ENCODE assay signal across 19 cellular contexts in genomic region chr7:98365863-98366561, GRCh38. TPM values are rescaled to one million over a fixed set of nuclear protein-coding genes. Genes with fewer than 3 reads are reported as not detected.
DNase-seq lines count a peak whose midpoint lies in the region; FAIRE-seq and TF ChIP-seq lines count a peak whose summit lies in the region.
"Had no signal": no experiment of that assay in that cellular context is flagged by ENCODE, and none has a peak within 500 bp of the region (broad histone marks: within the 10 kb centered on the region; RNA-seq: fewer than 3 reads in every experiment).

No MANE protein-coding gene starts in this region.

- in situ Hi-C loops in HAP-1 (cut with MboI; ENCODE audit: low sequenced_read_pairs): no loop called here

- H3K27me3 ChIP-seq in endothelial cell of umbilical vein (ENCODE audit: control insufficient read depth in 2 of 2, insufficient read depth in 2 of 2, low read length in 2 of 2) (no peaks in the 10 kb centered on the region), stomach (no peaks in the 10 kb centered on the region), HAP-1 (ENCODE audit: low read depth) (no peaks in the 10 kb centered on the region)
- H3K27me3 ChIP-seq: foreskin keratinocyte had no signal

- TF ChIP-seq POLR2A in endothelial cell of umbilical vein (IDR thresholded peaks at IDR 0.05; ENCODE audit: low read depth, low read length): no peak
- no peak for TF ChIP-seq POLR2A in stomach (IDR thresholded peaks at IDR 0.05)

- dilution Hi-C loops in endothelial cell of umbilical vein (cut with MboI; ENCODE audit: extremely low pct_ligation_motif_present, low sequenced_read_pairs): no loop called here

- no peaks in the 10 kb centered on the region for H3K79me2 ChIP-seq in endothelial cell of umbilical vein (ENCODE audit: control insufficient read depth, insufficient read depth, low read length)

- peak; percentile 77 for FAIRE-seq in endothelial cell of umbilical vein (lab: Jason Lieb, UNC)

- no peak overlapping the region for H3K4me2 ChIP-seq in endothelial cell of umbilical vein (ENCODE audit: insufficient read depth, low read length)

- H3K4me1 ChIP-seq in endothelial cell of umbilical vein (ENCODE audit: control insufficient read depth, extremely low read depth, insufficient read depth, low read length) (peaks cover 15% of the 10 kb centered on the region), stomach (peaks cover 29 to 43% (median 35%) of the 10 kb centered on the region in 4 donors), HAP-1 (no peaks in the 10 kb centered on the region)

- no peak overlapping the region for H3K9ac ChIP-seq in endothelial cell of umbilical vein (replicated peaks; ENCODE audit: extremely low read depth, insufficient read depth, low read length)

- TF ChIP-seq EP300 in stomach (IDR thresholded peaks at IDR 0.05): no peak

- H4K20me1 ChIP-seq in endothelial cell of umbilical vein (replicated peaks; ENCODE audit: control insufficient read depth, extremely low read depth, insufficient read depth, low read length): no peaks in the 10 kb centered on the region

- H3K36me3 ChIP-seq in endothelial cell of umbilical vein (ENCODE audit: control insufficient read depth in 2 of 2, extremely low read depth in 1 of 2, insufficient read depth in 2 of 2, low read length in 2 of 2) (no peaks in the 10 kb centered on the region), stomach (no peaks in the 10 kb centered on the region), HAP-1 (replicated peaks) (no peaks in the 10 kb centered on the region)

- H3K9me1 ChIP-seq in endothelial cell of umbilical vein (replicated peaks; ENCODE audit: control insufficient read depth, extremely low read depth, insufficient read depth, low read length): no peaks in the 10 kb centered on the region

- TF ChIP-seq CTCF in endothelial cell of umbilical vein (IDR thresholded peaks at IDR 0.05; ENCODE audit: extremely low read depth in 1 of 2, insufficient read depth in 1 of 2, low read depth in 1 of 2, low read length in 2 of 2) (no peak), stomach (IDR thresholded peaks at IDR 0.05) (no peak)

- BruUV-seq in endothelial cell of umbilical vein (replicated peaks; lab: Mats Ljungman, UMichigan): no TSS peak

- H3K4me3 ChIP-seq in endothelial cell of umbilical vein (replicated peaks in 1 of 3; ENCODE audit: insufficient read depth in 1 of 3, low read depth in 1 of 3, low read length in 3 of 3): no peak overlapping the region
- no peak overlapping the region for H3K4me3 ChIP-seq in stomach
- no peak overlapping the region for H3K4me3 ChIP-seq in HAP-1

- peak overlapping the region; percentile 30 for H2AFZ ChIP-seq in endothelial cell of umbilical vein (ENCODE audit: low read depth, low read length)

- no peaks in the 10 kb centered on the region for H3K9me3 ChIP-seq in endothelial cell of umbilical vein (replicated peaks; ENCODE audit: control insufficient read depth, insufficient read depth, low read length)
- no peaks in the 10 kb centered on the region for H3K9me3 ChIP-seq in stomach
- no peaks in the 10 kb centered on the region for H3K9me3 ChIP-seq in HAP-1

- intact Hi-C loops in endothelial cell of umbilical vein (cut with micrococcal nuclease): loop anchor here (5.0 kb wide), 2 partner anchors 36 to 84 kb away; partner anchors contain the start of genes BAIAP2L1 and BRI3
- intact Hi-C loops in stomach (cut with DNase I; ENCODE audit: low total_unique reads): no loop called here

- DNase-seq in RPMI7951 (ENCODE audit: low read depth) (peak; percentile 67), endothelial cell of umbilical vein (ENCODE audit: low read depth, low spot score) (peak; percentile 30), lung microvascular endothelial cell (ENCODE audit: low read depth in 2 of 2) (peak; percentile 42 to 73), stomach (peak; percentile 74), HAP-1 (ENCODE audit: low spot score in 2 of 2) (no peak), NCI-H1417 (lab: John Stamatoyannopoulos, UW) (no peak), ureter (ENCODE audit: low spot score) (no peak)
- no peak for DNase-seq in activated CD8-positive, alpha-beta memory T cell treated with anti-CD3 and anti-CD28 coated beads for 24 hours
- DNase-seq: activated CD4-positive, alpha-beta memory T cell treated with anti-CD3 and anti-CD28 coated beads for 36 hours; activated naive CD4-positive, alpha-beta T cell treated with anti-CD3 and anti-CD28 coated beads, Interleukin-2, amount 50 U/mL, for 16 hours; activated T-cell treated with anti-CD3 and anti-CD28 coated beads, Interleukin-2, amount 50 U/mL, for 4 hours; CD8-positive, alpha-beta T cell; DMS79; foreskin keratinocyte; IMR-90; MM.1S; naive thymus-derived CD8-positive, alpha-beta T cell; NCI-H187; T-helper 1 cell had no signal

- CTCF ChIA-PET in endothelial cell of umbilical vein (lab: Charles Lee): no interaction called here

- 32 to 55% (median 53%) methylated on average over 11 of the region's 11 CpGs for WGBS in stomach, 5 donors

- POLR2A ChIA-PET in endothelial cell of umbilical vein (lab: Charles Lee): no interaction called here

- no peak overlapping the region for H3K27ac ChIP-seq in endothelial cell of umbilical vein (ENCODE audit: insufficient read depth, low read depth, low read length)
- peak overlapping the region; percentile 79 to 86 (median 81) for H3K27ac ChIP-seq in stomach
- H3K27ac ChIP-seq: foreskin keratinocyte had no signal

TF ChIP-seq in endothelial cell of umbilical vein, 7 proteins besides CTCF, POLR2A, EP300 and RAD21:
- TF ChIP-seq EZH2 (IDR thresholded peaks at IDR 0.05; ENCODE audit: borderline replicate concordance, low read depth, low read length, severe bottlenecking) (no peak), MYC (IDR thresholded peaks at IDR 0.05; ENCODE audit: low read depth, low read length) (no peak), GATA2 (IDR thresholded peaks at IDR 0.05; ENCODE audit: insufficient read depth, insufficient read length, low read depth, low read length) (no peak), JUN (IDR thresholded peaks at IDR 0.05; ENCODE audit: borderline replicate concordance, insufficient read depth, insufficient read length, low read depth) (no peak), MAX (IDR thresholded peaks at IDR 0.05; ENCODE audit: insufficient read depth, insufficient read length) (no peak), FOS (IDR thresholded peaks at IDR 0.05; ENCODE audit: borderline replicate concordance, insufficient read depth, low read length) (no peak), POLR2AphosphoS5 (IDR thresholded peaks at IDR 0.05; ENCODE audit: insufficient read depth, low read depth, low read length) (no peak)
TF ChIP-seq in endothelial cell of umbilical vein: peak in this region for 0.

RNA-seq across cellular contexts. Expression of gene BAIAP2L1, which starts 34.9 kb away (rescaled TPM):
- 7.1 and 9.4 TPM in 2 replicates for total RNA-seq in RPMI7951 (2014; rRNA removed; shearing (Covaris generic))
- total RNA-seq in endothelial cell of umbilical vein (1.1 and 1.2 TPM in 2 replicates), lung microvascular endothelial cell (under 0.01 and 0.22 TPM in 2 replicates), stomach (10 to 100 TPM; 20.6 to 78.2 (median 62.9) TPM), ureter (36.5 TPM)
- polyA plus RNA-seq in endothelial cell of umbilical vein (0.32 and 0.35 TPM in 2 replicates), stomach (10 to 100 TPM; 26.1 to 46.9 (median 28.1) TPM)
- 0.44 and 0.49 TPM in 2 replicates for polyA plus RNA-seq in endothelial cell of umbilical vein (2011; cell fraction: cytosol; rRNA removed)
- 0.66 and 0.78 TPM in 2 replicates for polyA plus RNA-seq in endothelial cell of umbilical vein (2011; cell fraction: nucleus; rRNA removed)
- 1.5 and 1.7 TPM in 2 replicates for polyA plus RNA-seq in endothelial cell of umbilical vein (2012)
- 0.49 and 0.64 TPM in 2 replicates for polyA minus RNA-seq in endothelial cell of umbilical vein
- 10.0 TPM for polyA minus RNA-seq in endothelial cell of umbilical vein (2011; cell fraction: cytosol; rRNA and poly(A)+ RNA removed)
- polyA minus RNA-seq in endothelial cell of umbilical vein (2011; cell fraction: nucleus; rRNA and poly(A)+ RNA removed): 0.34 TPM in 2 replicates

Comparison
In these comparisons a context has a peak if more than half of its experiments do, and no peak if none do; other contexts are left out.
1. DNase-seq: peak in RPMI7951 (single experiment), endothelial cell of umbilical vein (single experiment), lung microvascular endothelial cell (2 of 2) and stomach (single experiment); none in HAP-1 (0 of 2), NCI-H1417 (0 of 3), ureter (single experiment) and activated CD8-positive, alpha-beta memory T cell treated with anti-CD3 and anti-CD28 coated beads for 24 hours (single experiment).